Comparison of ENCODE assay signal across 8 cellular contexts in genomic region chr19:2050991-2051770, GRCh38. TPM values are rescaled to one million over a fixed set of nuclear protein-coding genes. Genes with fewer than 3 reads are reported as not detected.
DNase-seq lines count a peak whose midpoint lies in the region; ATAC-seq and TF ChIP-seq lines count a peak whose summit lies in the region.

Gene MKNK2 (minus strand): TSS chr19:2051244. CDS start chr19:2050851, 393 bp downstream.

- no peaks in the 10 kb centered on the region for H3K27me3 ChIP-seq in AG04450 (ENCODE audit: control insufficient read depth, insufficient read depth, low read length)

- peak within 1 kb of the TSS; percentile 82 for H3K4me3 ChIP-seq in AG04450 (ENCODE audit: low read depth, low read length)

- ATAC-seq in GM18867 (IDR thresholded peaks at IDR 0.05; ENCODE audit: unreplicated experiment) (peak; percentile 46), HG03108 (IDR thresholded peaks at IDR 0.05; ENCODE audit: unreplicated experiment) (peak; percentile 33)

- CTCF ChIA-PET in AG04450 (lab: Charles Lee), result interaction anchor here (0.6 to 1.2 kb wide), 3 partner anchors 9 to 106 kb away, joined by 3 to 7 read pairs (median 4); no protein-coding TSS in a partner anchor

- peak; percentile 47 for TF ChIP-seq CTCF in AG04450 (IDR thresholded peaks at IDR 0.05; ENCODE audit: low read depth, low read length)

- no peak within 1 kb of the TSS for H3K27ac ChIP-seq in AG04450 (ENCODE audit: low read depth, low read length)

- DNase-seq in AG04450 (ENCODE audit: low read depth, low spot score) (peak; percentile 66), NCI-H2227 treated with DMSO at 0.1 percent for 48 hours (lab: John Stamatoyannopoulos, UW) (peak; percentile 78), cerebellum (ENCODE audit: low spot score) (peak; percentile 97), kidney glomerular epithelial cell (lab: John Stamatoyannopoulos, UW) (peak; percentile 72)
- peak; percentile 95 for DNase-seq in activated CD4-positive, alpha-beta T cell treated with anti-CD3 and anti-CD28 coated beads for 1 hour
- DNase-seq in stimulated activated CD4-positive, alpha-beta T cell treated with anti-CD3 and anti-CD28 coated beads, Interleukin-1b, Interleukin-23, amount 100 ng/mL, for 1 hour (ENCODE audit: low read depth in 2 of 2), result peak; percentile 90 to 96

- POLR2A ChIA-PET in AG04450 (lab: Yijun Ruan, JAX), result interaction anchor here (0.5 to 0.8 kb wide), 3 partner anchors 9 to 16 kb away, joined by 3 to 7 read pairs (median 3); no protein-coding TSS in a partner anchor

- H3K9me3 ChIP-seq in AG04450 (ENCODE audit: control insufficient read depth, insufficient read depth, low read length), result no peaks in the 10 kb centered on the region; the same call in 1 of the 2 replicates

RNA-seq across cellular contexts. Expression of gene MKNK2, which starts in this region (rescaled TPM):
- polyA plus RNA-seq in AG04450 (2011; rRNA removed), result 31.1 and 35.4 TPM in 2 replicates
- 41.6 and 56.5 TPM in 2 replicates for polyA minus RNA-seq in AG04450 (2011; rRNA and poly(A)+ RNA removed)
- total RNA-seq in cerebellum, result 19.7 TPM
